Comparison of ENCODE assay signal across 13 cellular contexts in genomic region chr11:76602431-76602861, GRCh38.
DNase-seq lines count a peak whose midpoint lies in the region; ATAC-seq, FAIRE-seq and TF ChIP-seq lines count a peak whose summit lies in the region.
"Had no signal": no experiment of that assay in that cellular context is flagged by ENCODE, and none has a peak within 500 bp of the region (broad histone marks: within the 10 kb centered on the region; RNA-seq: fewer than 3 reads in every experiment).

No MANE protein-coding gene starts in this region.

- H3K27ac Mint-ChIP-seq in mesothelial cell of epicardium: peak overlapping the region; percentile 50
- H3K27ac Mint-ChIP-seq: activated CD4-positive, alpha-beta T cell treated with anti-CD3 and anti-CD28 coated beads, Interleukin-2, amount 10 ng/mL, durations not matched to agents 7 days and 5 days had no signal

- H3K36me3 Mint-ChIP-seq in mesothelial cell of epicardium: no peaks in the 10 kb centered on the region

- CTCF ChIA-PET in HepG2 (lab: Yijun Ruan, JAX; ENCODE audit: low intra/inter-chr PET ratio, low total read pairs): no interaction called here

- in situ Hi-C loops in HepG2 (cut with HindIII; ENCODE audit: extremely low pct_ligation_motif_present, low pct_unique_long_range_greater_than_20kb): no loop called here

- no TSS peak for BruUV-seq in HepG2 (replicated peaks; lab: Mats Ljungman, UMichigan)

- TF ChIP-seq EP300 in HepG2 (IDR thresholded peaks at IDR 0.05; ENCODE audit: low read depth in 2 of 2, low read length in 2 of 2): no peak
- no peak for TF ChIP-seq EP300 in HepG2 (CRISPR knock-in tag; IDR thresholded peaks at IDR 0.05; ENCODE audit: borderline replicate concordance)

- H3K9ac ChIP-seq in liver (ENCODE audit: low read depth in 1 of 2, low read length in 2 of 2) (no peak overlapping the region), HepG2 (ENCODE audit: insufficient read depth, low read depth, low read length) (no peak overlapping the region)

- H3K9me3 Mint-ChIP-seq in mesothelial cell of epicardium: peaks cover 7% of the 10 kb centered on the region
- H3K9me3 Mint-ChIP-seq: activated CD4-positive, alpha-beta T cell treated with anti-CD3 and anti-CD28 coated beads, Interleukin-2, amount 10 ng/mL, durations not matched to agents 7 days and 5 days had no signal

- intact Hi-C loops in HepG2 (cut with micrococcal nuclease; ENCODE audit: unreplicated experiment): no loop called here
- intact Hi-C loops in aorta (cut with DNase I): no loop called here

- H3K27ac ChIP-seq in liver (ENCODE audit: low read depth in 1 of 2, low read length in 2 of 2) (no peak overlapping the region), HepG2 (ENCODE audit: extremely low read length, insufficient read depth, low read length) (no peak overlapping the region), aorta (ENCODE audit: low read depth in 1 of 2, low read length in 2 of 2) (no peak overlapping the region)
- H3K27ac ChIP-seq: epithelial cell of prostate had no signal

- no peaks in the 10 kb centered on the region for H3K79me2 ChIP-seq in HepG2 (ENCODE audit: insufficient read depth, low read length)

- TF ChIP-seq CTCF in liver (IDR thresholded peaks at IDR 0.05; ENCODE audit: low read depth, low read length, missing input control) (no peak), HepG2 (CRISPR knock-in tag; IDR thresholded peaks at IDR 0.05) (no peak), mesothelial cell of epicardium (IDR thresholded peaks at IDR 0.05; ENCODE audit: unreplicated experiment) (no peak)

- H3K4me3 Mint-ChIP-seq in mesothelial cell of epicardium: no peak overlapping the region
- H3K4me3 Mint-ChIP-seq: activated CD4-positive, alpha-beta T cell treated with anti-CD3 and anti-CD28 coated beads, Interleukin-2, amount 10 ng/mL, durations not matched to agents 7 days and 5 days had no signal

- FAIRE-seq in HepG2 (lab: Jason Lieb, UNC): no peak

- no peaks in the 10 kb centered on the region for H3K27me3 Mint-ChIP-seq in mesothelial cell of epicardium (ENCODE audit: low read depth)

- WGBS in liver: 64% methylated on average over 8 of the region's 8 CpGs
- 4% methylated on average over 3 of the region's 8 CpGs for WGBS in HepG2 (ENCODE audit: low lambda C conversion rate)
- WGBS in aorta, 2 donors: 79 to 91% methylated on average over 8 of the region's 8 CpGs

- TF ChIP-seq RAD21 in liver (IDR thresholded peaks at IDR 0.05) (peak in 1 of 2 donors; percentile 8), HepG2 (CRISPR knock-in tag; IDR thresholded peaks at IDR 0.05) (no peak)

- no peaks in the 10 kb centered on the region for H3K9me3 ChIP-seq in liver (ENCODE audit: control insufficient read depth in 4 of 4, low read length in 3 of 4)
- no peaks in the 10 kb centered on the region for H3K9me3 ChIP-seq in HepG2 (ENCODE audit: low read length)
- H3K9me3 ChIP-seq in aorta (ENCODE audit: control insufficient read depth, low read length): no peaks in the 10 kb centered on the region

- DNase-seq in HepG2 (ENCODE audit: low spot score) (no peak), fibroblast of peridontal ligament (ENCODE audit: extremely low read depth) (peak; percentile 72), mesothelial cell of epicardium (ENCODE audit: low spot score in 2 of 2, unreplicated experiment in 2 of 2) (no peak), aorta (peak; percentile 50 to 80)
- no peak for DNase-seq in stimulated activated CD4-positive, alpha-beta T cell treated with anti-CD3 and anti-CD28 coated beads, Interleukin-2, amount 100 ng/mL, for 48 hours
- no peak for DNase-seq in stimulated activated naive CD4-positive, alpha-beta T cell (lab: John Stamatoyannopoulos, UW)
- DNase-seq: activated CD4-positive, alpha-beta T cell treated with anti-CD3 and anti-CD28 coated beads, Interleukin-2, amount 10 ng/mL, durations not matched to agents 7 days and 5 days; amygdala; mammary epithelial cell; SHP77 had no signal

- H3K4me1 ChIP-seq in liver (ENCODE audit: control insufficient read depth in 4 of 4, insufficient read depth in 4 of 4, low read length in 3 of 4): peaks cover 0 to 10% (median 2%) of the 10 kb centered on the region in 4 donors
- H3K4me1 ChIP-seq in HepG2 (ENCODE audit: insufficient read depth, low read length): no peaks in the 10 kb centered on the region
- no peaks in the 10 kb centered on the region for H3K4me1 ChIP-seq in aorta (ENCODE audit: control insufficient read depth in 1 of 2, insufficient read depth in 2 of 2, low read length in 2 of 2)

- no peak overlapping the region for H3K4me2 ChIP-seq in HepG2 (ENCODE audit: low read depth, low read length)

- no peaks in the 10 kb centered on the region for H4K20me1 ChIP-seq in HepG2 (ENCODE audit: insufficient read depth, low read length)

- no peak for TF ChIP-seq POLR2A in HepG2 (IDR thresholded peaks at IDR 0.05; ENCODE audit: insufficient read depth in 1 of 2, low read depth in 2 of 2, low read length in 2 of 2)
- TF ChIP-seq POLR2A in GM18505 (IDR thresholded peaks at IDR 0.05; ENCODE audit: borderline replicate concordance, extremely low read depth, insufficient read depth, insufficient read length): no peak

- no peak overlapping the region for H2AFZ ChIP-seq in HepG2 (ENCODE audit: low read length)

- POLR2A ChIA-PET in HepG2 (lab: Yijun Ruan, JAX): no interaction called here

- peaks cover 27% of the 10 kb centered on the region for H3K4me1 Mint-ChIP-seq in mesothelial cell of epicardium
- H3K4me1 Mint-ChIP-seq: activated CD4-positive, alpha-beta T cell treated with anti-CD3 and anti-CD28 coated beads, Interleukin-2, amount 10 ng/mL, durations not matched to agents 7 days and 5 days had no signal

- no peak overlapping the region for H3K4me3 ChIP-seq in liver (ENCODE audit: low read depth in 1 of 3, low read length in 3 of 3)
- H3K4me3 ChIP-seq in HepG2 (replicated peaks in 1 of 3; ENCODE audit: insufficient read depth in 1 of 3, low read depth in 2 of 3, low read length in 3 of 3): no peak overlapping the region
- no peak overlapping the region for H3K4me3 ChIP-seq in aorta (ENCODE audit: low read length in 2 of 2)

- H3K36me3 ChIP-seq in liver (ENCODE audit: control insufficient read depth in 4 of 4, insufficient read depth in 3 of 4, low read depth in 1 of 4, low read length in 3 of 4) (no peaks in the 10 kb centered on the region), HepG2 (replicated peaks in 1 of 2; ENCODE audit: control insufficient read depth in 1 of 2, insufficient read depth in 2 of 2, low read length in 2 of 2) (no peaks in the 10 kb centered on the region), aorta (ENCODE audit: control insufficient read depth in 1 of 2, insufficient read depth in 2 of 2, low read length in 1 of 2) (no peaks in the 10 kb centered on the region)

- ATAC-seq in HepG2 (no peak), aorta (ENCODE audit: low FRiP score) (peak; percentile 1), GM18505 (IDR thresholded peaks at IDR 0.05; ENCODE audit: unreplicated experiment) (no peak)

- no peaks in the 10 kb centered on the region for H3K27me3 ChIP-seq in liver (ENCODE audit: control insufficient read depth in 4 of 4, insufficient read depth in 4 of 4, low read length in 3 of 4)
- peaks cover 4 to 38% of the 10 kb centered on the region in 2 experiments for H3K27me3 ChIP-seq in HepG2 (ENCODE audit: control insufficient read depth in 1 of 2, insufficient read depth in 2 of 2, low read length in 2 of 2)
- H3K27me3 ChIP-seq in aorta (ENCODE audit: control insufficient read depth in 1 of 2, insufficient read depth in 2 of 2, low read length in 1 of 2): no peaks in the 10 kb centered on the region

TF ChIP-seq in liver, 16 proteins besides CTCF, POLR2A, EP300 and RAD21:
- TF ChIP-seq YY1 (IDR thresholded peaks at IDR 0.05) (no peak), EGR1 (IDR thresholded peaks at IDR 0.05; ENCODE audit: low read depth in 2 of 2) (no peak), NR2F2 (IDR thresholded peaks at IDR 0.05) (peak; percentile 61)

TF ChIP-seq in HepG2, 621 proteins besides CTCF, POLR2A, EP300 and RAD21 (continues in another document):
- TF ChIP-seq PCBP1 (IDR thresholded peaks at IDR 0.05; ENCODE audit: borderline replicate concordance, low read depth, low read length) (no peak), FOXK2 (IDR thresholded peaks at IDR 0.05) (no peak), RCOR2 (CRISPR knock-in tag; IDR thresholded peaks at IDR 0.05) (no peak), ZNF572 (CRISPR knock-in tag; IDR thresholded peaks at IDR 0.05) (no peak), MAF1 (CRISPR knock-in tag; IDR thresholded peaks at IDR 0.05; ENCODE audit: borderline replicate concordance) (no peak), ZNF891 (CRISPR knock-in tag; IDR thresholded peaks at IDR 0.05) (no peak), ZBTB10 (CRISPR knock-in tag; IDR thresholded peaks at IDR 0.05; ENCODE audit: borderline replicate concordance) (no peak), ZMYM3 (CRISPR knock-in tag; IDR thresholded peaks at IDR 0.05) (no peak), NAIF1 (CRISPR knock-in tag; IDR thresholded peaks at IDR 0.05; ENCODE audit: borderline replicate concordance) (no peak), YEATS4 (CRISPR knock-in tag; IDR thresholded peaks at IDR 0.05; ENCODE audit: borderline replicate concordance) (no peak), ZNF326 (CRISPR knock-in tag; IDR thresholded peaks at IDR 0.05; ENCODE audit: borderline replicate concordance) (no peak), PHF21A (CRISPR knock-in tag; IDR thresholded peaks at IDR 0.05) (no peak), NR1H2 (CRISPR knock-in tag; IDR thresholded peaks at IDR 0.05; ENCODE audit: borderline replicate concordance, low read depth) (no peak), FOXP1 (IDR thresholded peaks at IDR 0.05) (no peak), FOXP1 (CRISPR knock-in tag; IDR thresholded peaks at IDR 0.05) (no peak), RELA (CRISPR knock-in tag; IDR thresholded peaks at IDR 0.05) (no peak), TAF1 (CRISPR knock-in tag; IDR thresholded peaks at IDR 0.05) (no peak)

Comparison
In these comparisons a context has a peak if more than half of its experiments do, and no peak if none do; other contexts are left out.
1. DNase-seq: peak in fibroblast of peridontal ligament (single experiment) and aorta (2 of 2); none in HepG2 (single experiment), mesothelial cell of epicardium (0 of 2), stimulated activated CD4-positive, alpha-beta T cell treated with anti-CD3 and anti-CD28 coated beads, Interleukin-2, amount 100 ng/mL, for 48 hours (0 of 2) and stimulated activated naive CD4-positive, alpha-beta T cell (0 of 6).